ENCODE assay signal across 10 cellular contexts in the genomic region with DNA sequence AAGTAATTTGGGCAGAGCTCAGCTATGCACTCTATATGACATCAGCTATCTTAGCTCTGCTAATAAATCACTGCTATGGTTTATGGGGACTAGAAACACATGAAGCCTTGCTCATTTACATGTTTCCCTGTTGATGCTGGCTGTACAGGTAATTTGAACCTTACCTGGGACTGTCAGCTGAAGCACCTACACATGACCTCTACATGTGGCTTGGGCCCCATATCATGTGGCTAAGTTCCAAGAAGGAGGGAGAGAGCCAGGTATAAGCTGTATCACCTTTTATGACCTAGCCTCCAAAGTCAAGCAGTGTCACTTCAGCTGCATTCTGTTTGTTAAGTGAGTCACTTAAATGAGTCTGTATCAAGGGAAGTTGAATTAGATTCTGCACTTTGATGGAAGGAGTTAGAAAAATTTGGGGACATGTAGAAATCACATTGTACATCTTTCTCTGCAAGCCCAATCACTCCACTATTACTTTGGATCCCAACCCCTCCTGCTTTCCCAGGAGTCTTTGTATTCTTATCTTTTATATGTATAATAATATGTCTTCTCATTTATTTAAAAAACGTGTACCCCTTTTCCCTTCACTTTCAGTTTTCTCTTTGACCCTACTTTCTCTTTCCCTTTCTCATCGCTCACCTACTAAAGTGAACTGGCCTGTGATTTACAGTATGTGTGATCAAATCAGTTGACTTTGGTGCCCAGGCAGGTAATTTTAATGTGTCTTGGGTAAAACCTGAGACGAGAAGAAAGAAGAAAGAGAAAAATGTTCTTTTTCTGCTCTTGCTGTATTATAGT. TPM values are rescaled to one million over a fixed set of nuclear protein-coding genes. Genes with fewer than 3 reads are reported as not detected.
DNase-seq lines count a peak whose midpoint lies in the region; ATAC-seq and TF ChIP-seq lines count a peak whose summit lies in the region.
"Had no signal": no experiment of that assay in that cellular context is flagged by ENCODE, and none has a peak within 500 bp of the region (broad histone marks: within the 10 kb centered on the region; RNA-seq: fewer than 3 reads in every experiment).

No MANE protein-coding gene starts in this region.

- DNase-seq in M059J (ENCODE audit: low read depth) (peak; percentile 48), left colon (peak in 1 of 2 donors; percentile 24), chondrocyte (ENCODE audit: low spot score) (no peak), NCI-H1436 treated with DMSO at 0.1 percent for 48 hours (lab: John Stamatoyannopoulos, UW) (no peak), mesenteric fat pad (ENCODE audit: low spot score) (no peak), hippocampal formation (lab: John Stamatoyannopoulos, UW) (no peak)
- DNase-seq: H7, transverse colon had no signal

- peaks cover 3% of the 10 kb centered on the region for H3K36me3 Mint-ChIP-seq in chondrocyte (ENCODE audit: low read depth)

- no peak for TF ChIP-seq CTCF in chondrocyte (IDR thresholded peaks at IDR 0.05)

- H3K9me3 Mint-ChIP-seq in chondrocyte (ENCODE audit: low read depth), result peaks cover 7% of the 10 kb centered on the region

- peaks cover 31% of the 10 kb centered on the region for H3K4me1 Mint-ChIP-seq in chondrocyte (ENCODE audit: low read depth)

- ATAC-seq in GM18502 (IDR thresholded peaks at IDR 0.05; ENCODE audit: poor library complexity, unreplicated experiment) (peak; percentile 68), GM21576 (IDR thresholded peaks at IDR 0.05; ENCODE audit: unreplicated experiment) (peak; percentile 61), left colon (peak; percentile 71)

- no peak overlapping the region for H3K4me3 Mint-ChIP-seq in chondrocyte (ENCODE audit: unreplicated experiment)

- H3K27ac Mint-ChIP-seq in chondrocyte (ENCODE audit: unreplicated experiment), result no peak overlapping the region

- no peaks in the 10 kb centered on the region for H3K27me3 Mint-ChIP-seq in chondrocyte (ENCODE audit: low read depth)

- intact Hi-C loops in left colon (cut with DNase I, micrococcal nuclease), result no loop called here

RNA-seq across cellular contexts. Expression of gene PRKACB, which starts 53.4 kb away (rescaled TPM):
- 22.8 and 34.8 TPM in 2 replicates for total RNA-seq in M059J (2014; rRNA removed; shearing (Covaris generic))
- 100 to 1,000 TPM; 113 to 127 TPM for total RNA-seq in left colon
- 34.9 to 44.2 TPM (median 43.1 TPM) in 3 replicates for total RNA-seq in chondrocyte
- 38.1 TPM for total RNA-seq in mesenteric fat pad
